In the genomic region with DNA sequence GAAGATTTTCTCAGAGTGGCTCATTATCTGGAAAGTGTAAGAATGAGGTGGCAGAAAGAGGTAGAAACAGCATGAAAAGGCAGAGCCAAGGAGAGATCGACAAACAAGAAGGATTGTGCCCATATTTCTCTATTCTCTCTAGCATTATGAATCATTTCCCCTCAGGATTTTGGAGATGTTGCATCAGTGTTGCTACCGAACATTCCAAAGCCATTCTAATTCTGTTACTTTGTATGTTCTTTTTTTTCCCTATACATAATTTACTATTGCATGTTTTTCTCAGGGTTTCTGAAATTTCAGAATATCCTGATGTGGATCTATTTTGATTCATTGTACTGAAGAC, we compare ENCODE assay signal across 1 cellular context.
TF ChIP-seq lines count a peak whose summit lies in the region.

No MANE protein-coding gene starts in this region.

TF ChIP-seq in endothelial cell of umbilical vein, 7 proteins besides CTCF, POLR2A, EP300 and RAD21:
- TF ChIP-seq EZH2 (IDR thresholded peaks at IDR 0.05; ENCODE audit: borderline replicate concordance, low read depth, low read length, severe bottlenecking) = no peak
- TF ChIP-seq FOS (IDR thresholded peaks at IDR 0.05; ENCODE audit: borderline replicate concordance, insufficient read depth, low read length) = peak; percentile 46
- peak; percentile 50 for TF ChIP-seq JUN (IDR thresholded peaks at IDR 0.05; ENCODE audit: borderline replicate concordance, insufficient read depth, insufficient read length, low read depth)
TF ChIP-seq in endothelial cell of umbilical vein: peak in this region for 2.
